Comparison of ENCODE assay signal across 1 cellular context in the genomic region with DNA sequence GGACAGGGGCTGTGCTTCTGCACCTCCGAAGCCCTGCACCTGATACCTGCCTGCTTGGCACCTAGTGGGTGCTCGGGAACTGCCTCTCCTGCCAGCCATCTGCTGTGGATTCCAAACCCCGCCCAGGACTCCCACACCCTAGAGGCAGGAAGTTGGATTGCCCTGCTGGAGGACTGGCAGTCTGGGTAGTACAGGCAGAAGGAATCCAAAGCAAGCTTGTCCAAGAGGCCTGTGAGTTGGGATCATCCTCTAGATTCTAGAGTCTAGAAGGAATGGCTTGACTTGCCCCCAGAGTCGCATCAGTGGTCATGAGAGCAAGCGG.
TF ChIP-seq lines count a peak whose summit lies in the region.

No MANE protein-coding gene starts in this region.

TF ChIP-seq in HepG2, 621 proteins besides CTCF, POLR2A, EP300 and RAD21 (continued from another document):
- TF ChIP-seq, protein P1, sequence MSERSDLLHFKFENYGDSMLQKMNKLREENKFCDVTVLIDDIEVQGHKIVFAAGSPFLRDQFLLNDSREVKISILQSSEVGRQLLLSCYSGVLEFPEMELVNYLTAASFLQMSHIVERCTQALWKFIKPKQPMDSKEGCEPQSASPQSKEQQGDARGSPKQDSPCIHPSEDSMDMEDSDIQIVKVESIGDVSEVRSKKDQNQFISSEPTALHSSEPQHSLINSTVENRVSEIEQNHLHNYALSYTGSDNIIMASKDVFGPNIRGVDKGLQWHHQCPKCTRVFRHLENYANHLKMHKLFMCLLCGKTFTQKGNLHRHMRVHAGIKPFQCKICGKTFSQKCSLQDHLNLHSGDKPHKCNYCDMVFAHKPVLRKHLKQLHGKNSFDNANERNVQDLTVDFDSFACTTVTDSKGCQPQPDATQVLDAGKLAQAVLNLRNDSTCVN (CRISPR knock-in tag; IDR thresholded peaks at IDR 0.05; ENCODE audit: borderline replicate concordance), result no peak
- no peak for TF ChIP-seq ZNF331 (CRISPR knock-in tag; IDR thresholded peaks at IDR 0.05)
- no peak for TF ChIP-seq IRX3 (CRISPR knock-in tag; IDR thresholded peaks at IDR 0.05; ENCODE audit: borderline replicate concordance, low read depth)
- no peak for TF ChIP-seq RXRB (CRISPR knock-in tag; IDR thresholded peaks at IDR 0.05; ENCODE audit: borderline replicate concordance)
- no peak for TF ChIP-seq NFE2 (CRISPR knock-in tag; IDR thresholded peaks at IDR 0.05)
- TF ChIP-seq ZNF20 (CRISPR knock-in tag; IDR thresholded peaks at IDR 0.05), result no peak
TF ChIP-seq in HepG2: peak in this region for 0.
